Comparison of ENCODE assay signal across 8 cellular contexts in genomic region chr11:58900479-58901420, GRCh38. TPM values are rescaled to one million over a fixed set of nuclear protein-coding genes. Genes with fewer than 3 reads are reported as not detected.
DNase-seq lines count a peak whose midpoint lies in the region; ATAC-seq and FAIRE-seq lines count a peak whose summit lies in the region.

No MANE protein-coding gene starts in this region.

- peaks cover 3% of the 10 kb centered on the region for H3K9me3 Mint-ChIP-seq in stimulated activated memory B cell treated with anti-CD40 and anti-IgM and Interleukin-4, amounts not matched to agents 10 μg/mL and 1 μg/mL and 100 μg/mL, for 72 hours

- H3K4me1 Mint-ChIP-seq in stimulated activated memory B cell treated with anti-CD40 and anti-IgM and Interleukin-4, amounts not matched to agents 10 μg/mL and 1 μg/mL and 100 μg/mL, for 72 hours: peaks cover 7% of the 10 kb centered on the region

- ATAC-seq in GM21529 (IDR thresholded peaks at IDR 0.05; ENCODE audit: unreplicated experiment): peak; percentile 60
- ATAC-seq in stimulated activated memory B cell treated with anti-CD40 and anti-IgM and Interleukin-4, amounts not matched to agents 10 μg/mL and 1 μg/mL and 100 μg/mL, for 72 hours: no peak

- no peak overlapping the region for H3K27ac ChIP-seq in small intestine (ENCODE audit: low read depth in 1 of 2, low read length in 1 of 2)

- H3K27me3 Mint-ChIP-seq in stimulated activated memory B cell treated with anti-CD40 and anti-IgM and Interleukin-4, amounts not matched to agents 10 μg/mL and 1 μg/mL and 100 μg/mL, for 72 hours: peaks cover 90% of the 10 kb centered on the region

- no peak for FAIRE-seq in small intestine (lab: Jason Lieb, UNC)

- H3K4me3 Mint-ChIP-seq in stimulated activated memory B cell treated with anti-CD40 and anti-IgM and Interleukin-4, amounts not matched to agents 10 μg/mL and 1 μg/mL and 100 μg/mL, for 72 hours: no peak overlapping the region

- no peaks in the 10 kb centered on the region for H3K36me3 Mint-ChIP-seq in stimulated activated memory B cell treated with anti-CD40 and anti-IgM and Interleukin-4, amounts not matched to agents 10 μg/mL and 1 μg/mL and 100 μg/mL, for 72 hours

- no peaks in the 10 kb centered on the region for H3K4me1 ChIP-seq in small intestine (ENCODE audit: control insufficient read depth in 2 of 2, insufficient read depth in 1 of 2, low read depth in 1 of 2, low read length in 1 of 2)

- 26 to 40% (median 32%) methylated on average over 35 to 36 of the region's 36 CpGs for whole genome bisulfite sequencing in small intestine, 3 donors

- H3K27me3 ChIP-seq in small intestine (ENCODE audit: control insufficient read depth in 2 of 2, insufficient read depth in 2 of 2, low read length in 2 of 2): peaks cover 0 to 5% of the 10 kb centered on the region in 2 donors

- no peaks in the 10 kb centered on the region for H3K9me3 ChIP-seq in small intestine (ENCODE audit: control insufficient read depth, low read depth)

- DNase-seq in EH (ENCODE audit: low read depth) (peak; percentile 73), NCI-H1048 (lab: John Stamatoyannopoulos, UW) (peak; percentile 60), amygdala (lab: John Stamatoyannopoulos, UW) (peak in 47 of 56 donors; percentile 4 to 82 (median 43)), iPS DF 19.7 (ENCODE audit: low read depth, low spot score) (peak; percentile 94), small intestine (peak; percentile 58)
- DNase-seq in stimulated activated naive CD4-positive, alpha-beta T cell treated with Interleukin-2 at 50 U/mL for 16 hours (lab: John Stamatoyannopoulos, UW): no peak

- H3K4me3 ChIP-seq in small intestine (ENCODE audit: low read depth in 1 of 2, low read length in 2 of 2): no peak overlapping the region

- H3K36me3 ChIP-seq in small intestine (ENCODE audit: control insufficient read depth in 2 of 2, insufficient read depth in 2 of 2, low read length in 2 of 2): no peaks in the 10 kb centered on the region

- no peak overlapping the region for H3K27ac Mint-ChIP-seq in stimulated activated memory B cell treated with anti-CD40 and anti-IgM and Interleukin-4, amounts not matched to agents 10 μg/mL and 1 μg/mL and 100 μg/mL, for 72 hours

RNA-seq across cellular contexts. Expression of gene GLYATL1, which starts 38.5 kb away (rescaled TPM):
- under 1 TPM in 2 of 3 donors, not detected in 1; 0.67 to 0.76 TPM for polyA plus RNA-seq in small intestine

RNA-seq across cellular contexts. Expression of gene GLYATL2, which starts 56.2 kb away (rescaled TPM):
- polyA plus RNA-seq in small intestine: under 1 TPM in 1 of 3 donors, not detected in 2; 0.04 TPM
